Comparison of ENCODE assay signal across 15 cellular contexts in the genomic region with DNA sequence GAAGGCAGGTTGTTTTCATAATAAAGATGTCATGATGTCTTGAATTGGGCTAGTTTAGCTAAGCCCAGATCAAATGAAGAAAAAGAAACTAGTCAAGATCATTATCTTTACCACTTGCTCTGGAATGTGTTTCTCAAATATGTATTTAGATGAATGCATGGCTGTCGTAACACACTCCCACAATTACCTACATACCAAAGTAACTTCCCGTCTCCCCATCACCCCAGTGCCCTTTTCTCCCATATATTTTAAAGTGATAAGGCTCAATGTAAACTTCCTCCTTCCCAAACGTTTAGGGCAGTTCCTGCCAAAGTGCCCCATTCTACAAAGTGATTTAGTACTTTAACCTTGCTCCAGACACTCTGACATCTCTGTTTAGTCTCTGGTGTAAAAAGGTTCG.
DNase-seq lines count a peak whose midpoint lies in the region; ATAC-seq and TF ChIP-seq lines count a peak whose summit lies in the region.
"Had no signal": no experiment of that assay in that cellular context is flagged by ENCODE, and none has a peak within 500 bp of the region (broad histone marks: within the 10 kb centered on the region; RNA-seq: fewer than 3 reads in every experiment).

No MANE protein-coding gene starts in this region.

- WGBS in trophoblast cell (ENCODE audit: extremely low coverage, insufficient coverage, insufficient read length) = no CpG with 5 or more reads among the region's 4 CpGs

- peaks cover 46% of the 10 kb centered on the region for H3F3A ChIP-seq in PC-9 (ENCODE audit: insufficient read depth, low read depth)

- CTCF ChIA-PET in PC-9 (lab: Charles Lee) = no interaction called here

- no peak overlapping the region for H3K18ac ChIP-seq in trophoblast cell (ENCODE audit: low read length)

- 0 out of 2 replicates have a peak overlapping the region, but pooled peaks have one; percentile 12 for H3K4me3 ChIP-seq in PC-9
- H3K4me3 ChIP-seq in dorsolateral prefrontal cortex = no peak overlapping the region
- H3K4me3 ChIP-seq in trophoblast cell (ENCODE audit: low read depth, low read length) = no peak overlapping the region
- H3K4me3 ChIP-seq: Peyer's patch, SK-N-MC had no signal

- no peaks in the 10 kb centered on the region for H3K9me2 ChIP-seq in PC-9 (ENCODE audit: insufficient read depth)

- H3K79me2 ChIP-seq in PC-9 (ENCODE audit: low read depth) (0 out of 2 replicates have a peak, but pooled peaks cover 4% of the 10 kb centered on the region), trophoblast cell (ENCODE audit: control insufficient read depth, insufficient read depth, low read length, poor library complexity) (no peaks in the 10 kb centered on the region)

- peak overlapping the region; percentile 33 for H4K91ac ChIP-seq in trophoblast cell (ENCODE audit: low read depth, low read length)

- H3K79me1 ChIP-seq in trophoblast cell (ENCODE audit: low read length) = peaks cover 15% of the 10 kb centered on the region

- no peak overlapping the region for H3K23ac ChIP-seq in trophoblast cell (ENCODE audit: low read length)

- no peak overlapping the region for H3K9ac ChIP-seq in trophoblast cell (ENCODE audit: low read length)

- H3K27me3 ChIP-seq in PC-9 (ENCODE audit: insufficient read depth, low read depth) (no peaks in the 10 kb centered on the region), dorsolateral prefrontal cortex (no peaks in the 10 kb centered on the region), trophoblast cell (ENCODE audit: insufficient read depth, low read length) (no peaks in the 10 kb centered on the region)
- H3K27me3 ChIP-seq: Peyer's patch had no signal

- in situ Hi-C loops in KBM-7 (cut with MboI; ENCODE audit: low pct_unique_long_range_greater_than_20kb, low sequenced_read_pairs) (no loop called here), GM13976 (cut with MboI; ENCODE audit: low sequenced_read_pairs, unreplicated experiment) (no loop called here)

- POLR2A ChIA-PET in PC-9 (lab: Charles Lee; ENCODE audit: unreplicated experiment) = no interaction called here

- no TSS peak for BruUV-seq in PC-9 (replicated peaks; lab: Mats Ljungman, UMichigan)

- peak overlapping the region; percentile 60 for H3K4me2 ChIP-seq in PC-9
- H3K4me2 ChIP-seq in trophoblast cell (ENCODE audit: low read length) = no peak overlapping the region

- H4K20me1 ChIP-seq in PC-9 (ENCODE audit: insufficient read depth) = no peaks in the 10 kb centered on the region

- H3K9me3 ChIP-seq in PC-9 (ENCODE audit: insufficient read depth, low read depth) = no peaks in the 10 kb centered on the region
- H3K9me3 ChIP-seq in trophoblast cell (ENCODE audit: insufficient read depth, low read depth, low read length) = no peaks in the 10 kb centered on the region
- H3K9me3 ChIP-seq: Peyer's patch had no signal

- no peak overlapping the region for H2BK12ac ChIP-seq in trophoblast cell (ENCODE audit: low read length)

- intact Hi-C loops in PC-9 (cut with micrococcal nuclease; ENCODE audit: unreplicated experiment) = no loop called here
- intact Hi-C loops in dorsolateral prefrontal cortex (cut with DNase I) = no loop called here

- H3K4me1 ChIP-seq in PC-9 (replicated peaks; ENCODE audit: insufficient read depth) (peaks cover 60% of the 10 kb centered on the region), trophoblast cell (ENCODE audit: control insufficient read depth in 1 of 2, insufficient read depth in 2 of 2, low read length in 2 of 2) (peaks cover 9 to 11% of the 10 kb centered on the region in 2 experiments)
- H3K4me1 ChIP-seq: Peyer's patch had no signal

- no peak overlapping the region for H4K8ac ChIP-seq in trophoblast cell (ENCODE audit: low read depth, low read length)

- H2BK120ac ChIP-seq in trophoblast cell (ENCODE audit: insufficient read depth, low read length, poor library complexity) = no peak overlapping the region

- H2BK5ac ChIP-seq in trophoblast cell (ENCODE audit: low read depth, low read length, poor library complexity) = peak overlapping the region; percentile 39

- TF ChIP-seq CTCF in PC-9 (conservative IDR thresholded peaks at IDR 0.05) (no peak), dorsolateral prefrontal cortex (IDR thresholded peaks at IDR 0.05 in 54 of 56, conservative IDR thresholded peaks at IDR 0.05 in 2 of 56; ENCODE audit: low read depth in 1 of 56, partially characterized antibody in 56 of 56) (no peak), GM13976 (IDR thresholded peaks at IDR 0.05; ENCODE audit: borderline replicate concordance, control extremely low read depth, extremely low read depth, insufficient read depth, missing control alignments) (no peak)

- no peak overlapping the region for H2AK5ac ChIP-seq in trophoblast cell (ENCODE audit: low read length)

- no peak overlapping the region for H3K14ac ChIP-seq in trophoblast cell (ENCODE audit: low read length)

- ATAC-seq in HG02852 (IDR thresholded peaks at IDR 0.05; ENCODE audit: unreplicated experiment) = no peak

- DNase-seq in KBM-7 (peak; percentile 25), PC-9 (peak in 1 of 2 experiments; percentile 97), dorsolateral prefrontal cortex (no peak), trophoblast cell (no peak), amniotic stem cell (lab: John Stamatoyannopoulos, UW) (no peak), GM13976 (ENCODE audit: low spot score) (no peak), MV-4-11 (lab: John Stamatoyannopoulos, UW) (no peak)
- DNase-seq: CD8-positive, alpha-beta memory T cell; NCI-H1092 treated with DMSO at 0.1 percent for 48 hours; NCI-H2081 treated with DMSO at 0.1 percent for 48 hours; NCI-H524; Peyer's patch; Right ventricle myocardium superior had no signal

- peak overlapping the region; percentile 79 for H3K27ac ChIP-seq in PC-9
- peak overlapping the region in 50 of 59 donors; percentile 18 to 97 (median 76) for H3K27ac ChIP-seq in dorsolateral prefrontal cortex
- peak overlapping the region; percentile 63 for H3K27ac ChIP-seq in trophoblast cell (ENCODE audit: low read depth, low read length)
- H3K27ac ChIP-seq: Peyer's patch, SK-N-MC had no signal

- no peak overlapping the region for H3K4ac ChIP-seq in trophoblast cell (ENCODE audit: low read depth, low read length)

- no peak overlapping the region for H4K12ac ChIP-seq in trophoblast cell (ENCODE audit: low read depth, low read length)

- H3K36me3 ChIP-seq in PC-9 (ENCODE audit: low read depth) (peaks cover 25% of the 10 kb centered on the region), trophoblast cell (ENCODE audit: control insufficient read depth in 1 of 2, insufficient read depth in 2 of 2, low read length in 2 of 2) (peaks cover 7 to 19% of the 10 kb centered on the region in 2 experiments)
- H3K36me3 ChIP-seq: Peyer's patch had no signal

- H2AFZ ChIP-seq in PC-9 (no peak overlapping the region), trophoblast cell (ENCODE audit: insufficient read depth, low read length, poor library complexity) (no peak overlapping the region)
